ENCODE assay signal across 1 cellular context in the genomic region with DNA sequence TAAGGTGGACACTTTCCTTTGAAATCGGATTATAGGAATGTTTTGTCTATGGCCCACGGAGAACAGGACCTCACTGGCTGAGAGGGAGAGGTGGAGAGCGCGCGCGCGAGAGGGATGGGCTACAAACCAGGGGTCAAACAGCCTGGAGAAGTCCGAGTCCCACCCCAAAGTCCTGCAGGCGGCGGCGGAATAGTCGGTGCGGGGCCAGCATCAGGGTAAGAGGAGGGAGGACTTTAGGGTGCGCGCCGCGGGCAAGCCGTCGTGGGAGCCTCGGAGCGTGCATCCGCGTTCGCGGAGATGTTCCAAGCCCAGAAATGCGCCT.
TF ChIP-seq lines count a peak whose summit lies in the region.

No MANE protein-coding gene starts in this region.

TF ChIP-seq in K562, 482 proteins besides CTCF, POLR2A, EP300 and RAD21:
- TF ChIP-seq, protein P1, sequence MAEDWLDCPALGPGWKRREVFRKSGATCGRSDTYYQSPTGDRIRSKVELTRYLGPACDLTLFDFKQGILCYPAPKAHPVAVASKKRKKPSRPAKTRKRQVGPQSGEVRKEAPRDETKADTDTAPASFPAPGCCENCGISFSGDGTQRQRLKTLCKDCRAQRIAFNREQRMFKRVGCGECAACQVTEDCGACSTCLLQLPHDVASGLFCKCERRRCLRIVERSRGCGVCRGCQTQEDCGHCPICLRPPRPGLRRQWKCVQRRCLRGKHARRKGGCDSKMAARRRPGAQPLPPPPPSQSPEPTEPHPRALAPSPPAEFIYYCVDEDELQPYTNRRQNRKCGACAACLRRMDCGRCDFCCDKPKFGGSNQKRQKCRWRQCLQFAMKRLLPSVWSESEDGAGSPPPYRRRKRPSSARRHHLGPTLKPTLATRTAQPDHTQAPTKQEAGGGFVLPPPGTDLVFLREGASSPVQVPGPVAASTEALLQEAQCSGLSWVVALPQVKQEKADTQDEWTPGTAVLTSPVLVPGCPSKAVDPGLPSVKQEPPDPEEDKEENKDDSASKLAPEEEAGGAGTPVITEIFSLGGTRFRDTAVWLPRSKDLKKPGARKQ (CRISPR knock-in tag; IDR thresholded peaks at IDR 0.05) = peak; percentile 55; the same call in 1 of the 2 replicates
- peak; percentile 11 to 14; a peak in 1 of 4 replicates for TF ChIP-seq NRF1 (conservative IDR thresholded peaks at IDR 0.05 in 1 of 2, IDR thresholded peaks at IDR 0.05 in 1 of 2)
- TF ChIP-seq ELF2 (CRISPR knock-in tag; IDR thresholded peaks at IDR 0.05) = no peak
